In genomic region chr19:40612831-40613668, GRCh38 we compare ENCODE assay signal across 1 cellular context.
TF ChIP-seq lines count a peak whose summit lies in the region.

No MANE protein-coding gene starts in this region.

TF ChIP-seq in K562, 482 proteins besides CTCF, POLR2A, EP300 and RAD21 (continued from another document and continues in another):
- TF ChIP-seq, protein P1, sequence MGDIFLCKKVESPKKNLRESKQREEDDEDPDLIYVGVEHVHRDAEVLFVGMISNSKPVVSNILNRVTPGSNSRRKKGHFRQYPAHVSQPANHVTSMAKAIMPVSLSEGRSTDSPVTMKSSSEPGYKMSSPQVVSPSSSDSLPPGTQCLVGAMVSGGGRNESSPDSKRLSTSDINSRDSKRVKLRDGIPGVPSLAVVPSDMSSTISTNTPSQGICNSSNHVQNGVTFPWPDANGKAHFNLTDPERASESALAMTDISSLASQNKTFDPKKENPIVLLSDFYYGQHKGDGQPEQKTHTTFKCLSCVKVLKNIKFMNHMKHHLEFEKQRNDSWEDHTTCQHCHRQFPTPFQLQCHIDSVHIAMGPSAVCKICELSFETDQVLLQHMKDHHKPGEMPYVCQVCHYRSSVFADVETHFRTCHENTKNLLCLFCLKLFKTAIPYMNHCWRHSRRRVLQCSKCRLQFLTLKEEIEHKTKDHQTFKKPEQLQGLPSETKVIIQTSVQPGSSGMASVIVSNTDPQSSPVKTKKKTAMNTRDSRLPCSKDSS (IDR thresholded peaks at IDR 0.05; ENCODE audit: low read depth, partially characterized antibody), result no peak
- 0 out of 2 replicates have a peak, but pooled peaks have one; percentile 57 for TF ChIP-seq LCOR (CRISPR knock-in tag; IDR thresholded peaks at IDR 0.05)
- TF ChIP-seq TBP (optimal IDR thresholded peaks at IDR 0.05; ENCODE audit: low read depth, low read length), result peak; percentile 45
- TF ChIP-seq, protein P2, sequence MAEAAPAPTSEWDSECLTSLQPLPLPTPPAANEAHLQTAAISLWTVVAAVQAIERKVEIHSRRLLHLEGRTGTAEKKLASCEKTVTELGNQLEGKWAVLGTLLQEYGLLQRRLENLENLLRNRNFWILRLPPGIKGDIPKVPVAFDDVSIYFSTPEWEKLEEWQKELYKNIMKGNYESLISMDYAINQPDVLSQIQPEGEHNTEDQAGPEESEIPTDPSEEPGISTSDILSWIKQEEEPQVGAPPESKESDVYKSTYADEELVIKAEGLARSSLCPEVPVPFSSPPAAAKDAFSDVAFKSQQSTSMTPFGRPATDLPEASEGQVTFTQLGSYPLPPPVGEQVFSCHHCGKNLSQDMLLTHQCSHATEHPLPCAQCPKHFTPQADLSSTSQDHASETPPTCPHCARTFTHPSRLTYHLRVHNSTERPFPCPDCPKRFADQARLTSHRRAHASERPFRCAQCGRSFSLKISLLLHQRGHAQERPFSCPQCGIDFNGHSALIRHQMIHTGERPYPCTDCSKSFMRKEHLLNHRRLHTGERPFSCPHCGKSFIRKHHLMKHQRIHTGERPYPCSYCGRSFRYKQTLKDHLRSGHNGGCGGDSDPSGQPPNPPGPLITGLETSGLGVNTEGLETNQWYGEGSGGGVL (CRISPR knock-in tag; IDR thresholded peaks at IDR 0.05), result no peak
- no peak for TF ChIP-seq ZNF3 (CRISPR knock-in tag; IDR thresholded peaks at IDR 0.05)
- peak; percentile 39 for TF ChIP-seq EGR1 (conservative IDR thresholded peaks at IDR 0.05)
- TF ChIP-seq HSF4 (CRISPR knock-in tag; IDR thresholded peaks at IDR 0.05; ENCODE audit: borderline replicate concordance), result no peak
- TF ChIP-seq HDGF (IDR thresholded peaks at IDR 0.05), result no peak
- TF ChIP-seq ZBTB33 (CRISPR knock-in tag; IDR thresholded peaks at IDR 0.05), result peak; percentile 49; the same call in 1 of the 2 replicates
- no peak for TF ChIP-seq ZNF778 (CRISPR knock-in tag; IDR thresholded peaks at IDR 0.05)
- no peak for TF ChIP-seq NR2C1 (IDR thresholded peaks at IDR 0.05)
- TF ChIP-seq NR2C1 (tag; IDR thresholded peaks at IDR 0.05), result no peak
- peak; percentile 41; the same call in 1 of the 2 replicates for TF ChIP-seq BCOR (IDR thresholded peaks at IDR 0.05)
- TF ChIP-seq, protein P3, sequence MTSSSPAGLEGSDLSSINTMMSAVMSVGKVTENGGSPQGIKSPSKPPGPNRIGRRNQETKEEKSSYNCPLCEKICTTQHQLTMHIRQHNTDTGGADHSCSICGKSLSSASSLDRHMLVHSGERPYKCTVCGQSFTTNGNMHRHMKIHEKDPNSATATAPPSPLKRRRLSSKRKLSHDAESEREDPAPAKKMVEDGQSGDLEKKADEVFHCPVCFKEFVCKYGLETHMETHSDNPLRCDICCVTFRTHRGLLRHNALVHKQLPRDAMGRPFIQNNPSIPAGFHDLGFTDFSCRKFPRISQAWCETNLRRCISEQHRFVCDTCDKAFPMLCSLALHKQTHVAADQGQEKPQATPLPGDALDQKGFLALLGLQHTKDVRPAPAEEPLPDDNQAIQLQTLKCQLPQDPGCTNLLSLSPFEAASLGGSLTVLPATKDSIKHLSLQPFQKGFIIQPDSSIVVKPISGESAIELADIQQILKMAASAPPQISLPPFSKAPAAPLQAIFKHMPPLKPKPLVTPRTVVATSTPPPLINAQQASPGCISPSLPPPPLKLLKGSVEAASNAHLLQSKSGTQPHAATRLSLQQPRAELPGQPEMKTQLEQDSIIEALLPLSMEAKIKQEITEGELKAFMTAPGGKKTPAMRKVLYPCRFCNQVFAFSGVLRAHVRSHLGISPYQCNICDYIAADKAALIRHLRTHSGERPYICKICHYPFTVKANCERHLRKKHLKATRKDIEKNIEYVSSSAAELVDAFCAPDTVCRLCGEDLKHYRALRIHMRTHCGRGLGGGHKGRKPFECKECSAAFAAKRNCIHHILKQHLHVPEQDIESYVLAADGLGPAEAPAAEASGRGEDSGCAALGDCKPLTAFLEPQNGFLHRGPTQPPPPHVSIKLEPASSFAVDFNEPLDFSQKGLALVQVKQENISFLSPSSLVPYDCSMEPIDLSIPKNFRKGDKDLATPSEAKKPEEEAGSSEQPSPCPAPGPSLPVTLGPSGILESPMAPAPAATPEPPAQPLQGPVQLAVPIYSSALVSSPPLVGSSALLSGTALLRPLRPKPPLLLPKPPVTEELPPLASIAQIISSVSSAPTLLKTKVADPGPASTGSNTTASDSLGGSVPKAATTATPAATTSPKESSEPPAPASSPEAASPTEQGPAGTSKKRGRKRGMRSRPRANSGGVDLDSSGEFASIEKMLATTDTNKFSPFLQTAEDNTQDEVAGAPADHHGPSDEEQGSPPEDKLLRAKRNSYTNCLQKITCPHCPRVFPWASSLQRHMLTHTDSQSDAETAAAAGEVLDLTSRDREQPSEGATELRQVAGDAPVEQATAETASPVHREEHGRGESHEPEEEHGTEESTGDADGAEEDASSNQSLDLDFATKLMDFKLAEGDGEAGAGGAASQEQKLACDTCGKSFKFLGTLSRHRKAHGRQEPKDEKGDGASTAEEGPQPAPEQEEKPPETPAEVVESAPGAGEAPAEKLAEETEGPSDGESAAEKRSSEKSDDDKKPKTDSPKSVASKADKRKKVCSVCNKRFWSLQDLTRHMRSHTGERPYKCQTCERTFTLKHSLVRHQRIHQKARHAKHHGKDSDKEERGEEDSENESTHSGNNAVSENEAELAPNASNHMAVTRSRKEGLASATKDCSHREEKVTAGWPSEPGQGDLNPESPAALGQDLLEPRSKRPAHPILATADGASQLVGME (CRISPR knock-in tag; IDR thresholded peaks at IDR 0.05), result no peak
- TF ChIP-seq KDM2B (CRISPR knock-in tag; IDR thresholded peaks at IDR 0.05), result no peak
- no peak for TF ChIP-seq HMBOX1 (IDR thresholded peaks at IDR 0.05)
- TF ChIP-seq MTA3 (IDR thresholded peaks at IDR 0.05; ENCODE audit: borderline replicate concordance), result peak; percentile 43; the same call in 1 of the 2 replicates
- peak; percentile 89 for TF ChIP-seq TOE1 (IDR thresholded peaks at IDR 0.05; ENCODE audit: borderline replicate concordance)
- TF ChIP-seq TOE1 (CRISPR knock-in tag; IDR thresholded peaks at IDR 0.05; ENCODE audit: borderline replicate concordance, low read depth), result no peak
- no peak for TF ChIP-seq ZNF644 (tag; IDR thresholded peaks at IDR 0.05; ENCODE audit: low read depth)
- TF ChIP-seq ZNF507 (tag; conservative IDR thresholded peaks at IDR 0.05), result no peak
- peak in 1 of 2 experiments; percentile 91; a peak in 2 of 4 replicates for TF ChIP-seq TRIM24 (IDR thresholded peaks at IDR 0.05)
- no peak for TF ChIP-seq ELK1 (CRISPR knock-in tag; IDR thresholded peaks at IDR 0.05)
- peak; percentile 6 for TF ChIP-seq TAF1 (IDR thresholded peaks at IDR 0.05; ENCODE audit: control insufficient read depth, extremely low read depth, insufficient read depth, low read length, severe bottlenecking)
- no peak for TF ChIP-seq FOXO4 (CRISPR knock-in tag; IDR thresholded peaks at IDR 0.05)
- no peak for TF ChIP-seq ZZZ3 (IDR thresholded peaks at IDR 0.05)
- TF ChIP-seq CREM (IDR thresholded peaks at IDR 0.05; ENCODE audit: low read depth), result peak; percentile 43; the same call in 1 of the 2 replicates
- peak in 1 of 2 experiments; percentile 48; a peak in 3 of 4 replicates for TF ChIP-seq MNT (conservative IDR thresholded peaks at IDR 0.05)
- TF ChIP-seq ZNF407 (IDR thresholded peaks at IDR 0.05; ENCODE audit: low read depth), result peak; percentile 65; the same call in 1 of the 2 replicates
- TF ChIP-seq ZKSCAN3 (CRISPR knock-in tag; IDR thresholded peaks at IDR 0.05), result no peak
